Comparison of ENCODE assay signal across 1 cellular context in genomic region chr1:227893696-227894305, GRCh38.
TF ChIP-seq lines count a peak whose summit lies in the region.

No MANE protein-coding gene starts in this region.

TF ChIP-seq in K562, 482 proteins besides CTCF, POLR2A, EP300 and RAD21 (continued from another document):
- no peak for TF ChIP-seq RBM25 (IDR thresholded peaks at IDR 0.05; ENCODE audit: low read depth, low read length, severe bottlenecking)
